16 cellular contexts compared by ENCODE assay signal in the genomic region with DNA sequence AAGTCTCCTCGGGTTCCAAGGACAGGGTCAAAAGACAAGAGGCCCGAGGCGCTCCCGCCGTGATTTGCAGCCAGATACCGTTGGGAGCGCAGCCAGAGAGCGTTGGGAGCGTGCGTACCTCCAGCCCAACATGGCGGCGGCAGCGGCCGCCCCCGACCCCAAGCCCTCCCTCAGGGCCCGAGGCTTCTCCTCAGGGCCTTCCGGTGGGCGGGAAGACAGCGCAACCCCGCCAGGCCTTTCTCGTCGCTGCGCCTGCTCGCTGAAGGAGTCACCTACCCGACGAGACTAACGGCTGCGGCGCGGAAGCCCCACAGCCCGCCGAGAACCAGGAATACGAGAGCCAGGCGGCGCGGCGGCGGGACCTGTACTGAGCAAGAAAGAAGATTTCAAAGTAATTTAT. TPM values are rescaled to one million over a fixed set of nuclear protein-coding genes. Genes with fewer than 3 reads are reported as not detected.
DNase-seq lines count a peak whose midpoint lies in the region; TF ChIP-seq lines count a peak whose summit lies in the region.
"Had no signal": no experiment of that assay in that cellular context is flagged by ENCODE, and none has a peak within 500 bp of the region (broad histone marks: within the 10 kb centered on the region; RNA-seq: fewer than 3 reads in every experiment).

No MANE protein-coding gene starts in this region.

- DNase-seq in breast epithelium (ENCODE audit: low spot score in 2 of 2): peak in 1 of 2 donors; percentile 54
- DNase-seq in MCF 10A (ENCODE audit: unreplicated experiment): no peak
- DNase-seq in epithelial cell of proximal tubule (ENCODE audit: low read depth): no peak
- peak; percentile 13 for DNase-seq in medulla oblongata (ENCODE audit: extremely low spot score)
- no peak for DNase-seq in tibial artery
- DNase-seq in osteocyte (ENCODE audit: extremely low spot score, unreplicated experiment): no peak
- no peak for DNase-seq in SW480 (ENCODE audit: low spot score)
- DNase-seq in DMS 273 treated with DMSO at 0.1 percent for 48 hours (lab: John Stamatoyannopoulos, UW): no peak
- DNase-seq: activated naive CD4-positive, alpha-beta T cell treated with anti-CD3 and anti-CD28 coated beads for 36 hours; COR-L47; glutamatergic neuron; HCEC 1CT; NCI-H1092; NCI-H69; SHP77 had no signal

- POLR2A ChIA-PET in MCF 10A (lab: Yijun Ruan, JAX): no interaction called here

- CTCF ChIA-PET in MCF 10A (lab: Yijun Ruan, JAX): no interaction called here

- H3K9me3 Mint-ChIP-seq in MCF 10A (ENCODE audit: unreplicated experiment) (peaks cover 8% of the 10 kb centered on the region), osteocyte (ENCODE audit: unreplicated experiment) (peaks cover 9% of the 10 kb centered on the region)

- TF ChIP-seq CTCF in breast epithelium (IDR thresholded peaks at IDR 0.05) (no peak), MCF 10A (IDR thresholded peaks at IDR 0.05; ENCODE audit: unreplicated experiment) (no peak), epithelial cell of proximal tubule (conservative IDR thresholded peaks at IDR 0.05; ENCODE audit: low read depth, low read length) (no peak), tibial artery (IDR thresholded peaks at IDR 0.05) (no peak), osteocyte (IDR thresholded peaks at IDR 0.05) (no peak)

- BruUV-seq in MCF 10A (replicated peaks; lab: Mats Ljungman, UMichigan): no TSS peak

- intact Hi-C loops in breast epithelium (cut with DNase I; ENCODE audit: low total_unique reads): no loop called here
- intact Hi-C loops in MCF 10A (cut with micrococcal nuclease): no loop called here
- intact Hi-C loops in tibial artery (cut with DNase I; ENCODE audit: low total_unique reads): no loop called here

- H3K36me3 Mint-ChIP-seq in MCF 10A (ENCODE audit: insufficient read depth, unreplicated experiment) (no peaks in the 10 kb centered on the region), osteocyte (ENCODE audit: unreplicated experiment) (peaks cover 6% of the 10 kb centered on the region)

- H3K4me3 ChIP-seq in breast epithelium (peak overlapping the region; percentile 18 to 57 (median 57)), epithelial cell of proximal tubule (ENCODE audit: low read depth, low read length) (peak overlapping the region; percentile 5), tibial artery (peak overlapping the region; percentile 18 to 35)
- H3K4me3 ChIP-seq: upper lobe of left lung had no signal

- peak overlapping the region; percentile 77 to 80 for H3K27ac ChIP-seq in breast epithelium
- H3K27ac ChIP-seq in tibial artery: peak overlapping the region in 1 of 2 donors; percentile 44
- H3K27ac ChIP-seq: upper lobe of left lung had no signal

- H3K27me3 ChIP-seq in breast epithelium (no peaks in the 10 kb centered on the region), tibial artery (peaks cover 0 to 4% of the 10 kb centered on the region in 2 donors)
- H3K27me3 ChIP-seq: upper lobe of left lung had no signal

- H3K27ac Mint-ChIP-seq in MCF 10A (ENCODE audit: low read depth, unreplicated experiment) (no peak overlapping the region), osteocyte (ENCODE audit: unreplicated experiment) (no peak overlapping the region)
- H3K27ac Mint-ChIP-seq: activated naive CD4-positive, alpha-beta T cell treated with anti-CD3 and anti-CD28 coated beads for 36 hours had no signal

- H3K36me3 ChIP-seq in breast epithelium (no peaks in the 10 kb centered on the region), tibial artery (no peaks in the 10 kb centered on the region)
- H3K36me3 ChIP-seq: upper lobe of left lung had no signal

- no peak for TF ChIP-seq POLR2A in breast epithelium (IDR thresholded peaks at IDR 0.05)

- H3K9me3 ChIP-seq in breast epithelium: peaks cover 15 to 22% of the 10 kb centered on the region in 2 donors
- peaks cover 0 to 31% (median 7%) of the 10 kb centered on the region in 3 donors for H3K9me3 ChIP-seq in tibial artery

- H3K4me1 Mint-ChIP-seq in MCF 10A (ENCODE audit: insufficient read depth, unreplicated experiment) (peaks cover 9% of the 10 kb centered on the region), osteocyte (ENCODE audit: unreplicated experiment) (peaks cover 23% of the 10 kb centered on the region)

- no peak overlapping the region for H3K4me3 Mint-ChIP-seq in MCF 10A (ENCODE audit: unreplicated experiment)
- H3K4me3 Mint-ChIP-seq in osteocyte (ENCODE audit: unreplicated experiment): no peak overlapping the region
- H3K4me3 Mint-ChIP-seq: activated naive CD4-positive, alpha-beta T cell treated with anti-CD3 and anti-CD28 coated beads for 36 hours had no signal

- H3K27me3 Mint-ChIP-seq in MCF 10A (ENCODE audit: insufficient read depth, unreplicated experiment): no peaks in the 10 kb centered on the region
- no peaks in the 10 kb centered on the region for H3K27me3 Mint-ChIP-seq in osteocyte (ENCODE audit: unreplicated experiment)

- no peaks in the 10 kb centered on the region for H3K4me1 ChIP-seq in breast epithelium
- peaks cover 0 to 15% (median 9%) of the 10 kb centered on the region in 4 donors for H3K4me1 ChIP-seq in tibial artery

RNA-seq across cellular contexts. Expression of gene ZNF850, which starts 3.2 kb away (rescaled TPM):
- total RNA-seq in breast epithelium: 1 to 10 TPM; 2.3 to 8.5 (median 2.4) TPM
- total RNA-seq in MCF 10A (2022): 0.84 and 1.2 TPM in 2 replicates
- total RNA-seq in epithelial cell of proximal tubule: 2.2 and 3.6 TPM in 2 replicates
- 2.8 and 3.6 TPM in 2 replicates for total RNA-seq in osteocyte

Comparison
In these comparisons a context has a peak if more than half of its experiments do, and no peak if none do; other contexts are left out.
1. H3K4me3 ChIP-seq: peak in every context shown above with its lines; median percentile 57 in breast epithelium; 26 in tibial artery; 5 in epithelial cell of proximal tubule.